In the genomic region with DNA sequence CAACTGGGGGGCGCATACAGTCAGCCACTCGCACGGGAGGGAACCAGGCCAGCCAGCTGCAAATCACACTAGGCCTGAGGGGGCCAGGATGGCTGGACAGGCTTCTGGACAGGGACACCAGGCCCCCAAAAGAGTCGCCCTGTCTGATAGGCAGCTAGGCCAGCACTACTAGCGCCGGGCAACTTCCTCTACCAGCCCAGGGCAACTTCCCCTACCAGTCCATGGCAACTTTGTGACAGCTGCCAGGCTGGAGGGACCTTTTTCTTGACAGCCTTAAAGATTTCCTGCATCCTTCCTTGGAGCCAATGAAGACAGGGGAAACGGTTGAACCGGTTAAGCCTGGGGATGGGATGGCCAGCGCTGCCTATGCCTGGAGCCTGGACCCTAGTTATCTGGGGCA, we compare ENCODE assay signal across 1 cellular context.
TF ChIP-seq lines count a peak whose summit lies in the region.

No MANE protein-coding gene starts in this region.

TF ChIP-seq in H1, 55 proteins besides CTCF, POLR2A, EP300 and RAD21 (continued from another document):
- no peak for TF ChIP-seq CHD7 (IDR thresholded peaks at IDR 0.05; ENCODE audit: insufficient replicate concordance, low read length)
- TF ChIP-seq SP4 (IDR thresholded peaks at IDR 0.05; ENCODE audit: low read length) = no peak
- no peak for TF ChIP-seq E2F6 (IDR thresholded peaks at IDR 0.05)
- TF ChIP-seq CTBP2 (IDR thresholded peaks at IDR 0.05; ENCODE audit: borderline replicate concordance, insufficient read depth, insufficient read length, low read length) = no peak
- TF ChIP-seq EGR1 (IDR thresholded peaks at IDR 0.05; ENCODE audit: borderline replicate concordance, low read depth, low read length) = no peak
TF ChIP-seq in H1: peak in this region for 0.
